In the genomic region with DNA sequence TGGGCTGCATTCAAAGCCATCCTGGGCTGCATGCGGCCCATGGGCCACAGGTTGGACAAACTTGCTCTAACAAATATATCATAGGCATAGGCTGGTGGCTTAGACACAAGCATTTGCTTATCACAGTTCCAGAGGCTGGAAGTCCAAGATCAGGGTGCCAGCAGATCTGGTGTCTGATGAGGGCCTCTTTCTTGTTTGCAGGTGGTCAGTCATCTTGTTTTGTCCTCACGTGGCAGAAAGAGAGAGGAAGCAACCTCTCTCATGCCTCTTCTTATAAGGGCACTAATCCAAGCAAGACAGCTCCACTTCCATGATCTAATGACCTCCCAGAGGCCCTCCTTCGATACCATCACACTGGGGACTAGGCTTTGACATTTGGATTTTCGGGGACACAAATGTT, we compare ENCODE assay signal across 17 cellular contexts.
DNase-seq lines count a peak whose midpoint lies in the region; ATAC-seq, FAIRE-seq and TF ChIP-seq lines count a peak whose summit lies in the region.
"Had no signal": no experiment of that assay in that cellular context is flagged by ENCODE, and none has a peak within 500 bp of the region (broad histone marks: within the 10 kb centered on the region; RNA-seq: fewer than 3 reads in every experiment).

No MANE protein-coding gene starts in this region.

- TF ChIP-seq CTCF in bronchial epithelial cell (IDR thresholded peaks at IDR 0.05; ENCODE audit: insufficient read depth, low read length, severe bottlenecking) (no peak), endodermal cell (conservative IDR thresholded peaks at IDR 0.05) (no peak), osteocyte (IDR thresholded peaks at IDR 0.05) (no peak), testis (IDR thresholded peaks at IDR 0.05) (no peak)

- intact Hi-C loops in testis (cut with DNase I; ENCODE audit: low total_unique reads): no loop called here

- no peak for ATAC-seq in activated CD8-positive, alpha-beta memory T cell treated with anti-CD3 and anti-CD28 coated beads, Interleukin-2, amount 10 ng/mL, durations not matched to agents 7 days and 5 days
- ATAC-seq: GM12878 had no signal

- H3K9me3 Mint-ChIP-seq in activated CD8-positive, alpha-beta memory T cell treated with anti-CD3 and anti-CD28 coated beads, Interleukin-2, amount 10 ng/mL, durations not matched to agents 7 days and 5 days (ENCODE audit: low read depth): peaks cover 8% of the 10 kb centered on the region
- H3K9me3 Mint-ChIP-seq in endodermal cell (peaks cover 21% of the 10 kb centered on the region), osteocyte (ENCODE audit: unreplicated experiment) (peaks cover 8% of the 10 kb centered on the region)

- CTCF ChIA-PET in activated CD8-positive, alpha-beta memory T cell treated with anti-CD3 and anti-CD28 coated beads, Interleukin-2, amount 10 ng/mL, durations not matched to agents 7 days and 5 days (lab: Charles Lee): interaction anchor here (0.8 kb wide), 1 partner anchor 11 kb away, joined by 4 read pairs; no protein-coding TSS in a partner anchor

- H3K27ac Mint-ChIP-seq in activated CD8-positive, alpha-beta memory T cell treated with anti-CD3 and anti-CD28 coated beads, Interleukin-2, amount 10 ng/mL, durations not matched to agents 7 days and 5 days: no peak overlapping the region
- H3K27ac Mint-ChIP-seq in endodermal cell: no peak overlapping the region
- no peak overlapping the region for H3K27ac Mint-ChIP-seq in osteocyte (ENCODE audit: unreplicated experiment)
- H3K27ac Mint-ChIP-seq: B cell; CD4-positive, alpha-beta T cell had no signal

- TF ChIP-seq POLR2A in testis (IDR thresholded peaks at IDR 0.05): no peak

- H3K27me3 ChIP-seq in bronchial epithelial cell (ENCODE audit: control insufficient read depth, insufficient read depth, low read length) (no peaks in the 10 kb centered on the region), endodermal cell (ENCODE audit: control insufficient read depth, insufficient read depth, low read length, poor library complexity, severe bottlenecking) (no peaks in the 10 kb centered on the region), testis (no peaks in the 10 kb centered on the region)

- no peaks in the 10 kb centered on the region for H3K36me3 Mint-ChIP-seq in activated CD8-positive, alpha-beta memory T cell treated with anti-CD3 and anti-CD28 coated beads, Interleukin-2, amount 10 ng/mL, durations not matched to agents 7 days and 5 days
- no peaks in the 10 kb centered on the region for H3K36me3 Mint-ChIP-seq in endodermal cell (ENCODE audit: low read depth)
- no peaks in the 10 kb centered on the region for H3K36me3 Mint-ChIP-seq in osteocyte (ENCODE audit: unreplicated experiment)

- FAIRE-seq in bronchial epithelial cell (lab: Jason Lieb, UNC): peak; percentile 75
- FAIRE-seq: A204.1, GM12878, GM18507 had no signal

- H3K36me3 ChIP-seq in bronchial epithelial cell (ENCODE audit: control insufficient read depth, insufficient read depth, low read length): no peaks in the 10 kb centered on the region
- H3K36me3 ChIP-seq in endodermal cell (ENCODE audit: control insufficient read depth, insufficient read depth, low read length): no peaks in the 10 kb centered on the region
- no peaks in the 10 kb centered on the region for H3K36me3 ChIP-seq in testis (ENCODE audit: low read depth, missing control alignments)

- WGBS in endodermal cell (ENCODE audit: insufficient coverage in 1 of 2, insufficient read length in 1 of 2), 2 experiments: 86 to 97% methylated on average over 4 of the region's 4 CpGs
- WGBS in testis, 2 donors: 90 to 93% methylated on average over 4 of the region's 4 CpGs

- no peak overlapping the region for H3K4me3 ChIP-seq in bronchial epithelial cell (ENCODE audit: low read depth, low read length)
- no peak overlapping the region for H3K4me3 ChIP-seq in endodermal cell (ENCODE audit: low read length)
- H3K4me3 ChIP-seq in testis: no peak overlapping the region
- H3K4me3 ChIP-seq: GM12878 had no signal

- H3K9me3 ChIP-seq in endodermal cell (ENCODE audit: control insufficient read depth, low read length) (peaks cover 11% of the 10 kb centered on the region), testis (no peaks in the 10 kb centered on the region)

- peaks cover 14% of the 10 kb centered on the region for H3K27me3 Mint-ChIP-seq in activated CD8-positive, alpha-beta memory T cell treated with anti-CD3 and anti-CD28 coated beads, Interleukin-2, amount 10 ng/mL, durations not matched to agents 7 days and 5 days
- H3K27me3 Mint-ChIP-seq in endodermal cell (ENCODE audit: insufficient read depth) (peaks cover 3% of the 10 kb centered on the region), osteocyte (ENCODE audit: unreplicated experiment) (peaks cover 39% of the 10 kb centered on the region)
- H3K27me3 Mint-ChIP-seq: CD4-positive, alpha-beta T cell had no signal

- H3K27ac ChIP-seq in endodermal cell (ENCODE audit: low read depth, low read length) (no peak overlapping the region), testis (no peak overlapping the region)
- H3K27ac ChIP-seq: HL-60 had no signal

- DNase-seq in activated CD8-positive, alpha-beta memory T cell treated with anti-CD3 and anti-CD28 coated beads, Interleukin-2, amount 10 ng/mL, durations not matched to agents 7 days and 5 days: peak; percentile 12
- DNase-seq in activated CD8-positive, alpha-beta memory T cell treated with anti-CD3 and anti-CD28 coated beads for 24 hours: no peak
- no peak for DNase-seq in bronchial epithelial cell (ENCODE audit: low read depth)
- peak; percentile 35 for DNase-seq in endodermal cell
- DNase-seq in osteocyte (ENCODE audit: extremely low spot score, unreplicated experiment): peak; percentile 46
- DNase-seq in testis: no peak
- no peak for DNase-seq in DMS114 treated with DMSO at 0.1 percent for 48 hours (lab: John Stamatoyannopoulos, UW; ENCODE audit: unreplicated experiment)
- DNase-seq: C1 segment of cervical spinal cord; Calu3; CD4-positive, alpha-beta T cell; DMS 273 treated with DMSO at 0.1 percent for 48 hours; DMS79 had no signal

- no peak overlapping the region for H3K9ac ChIP-seq in endodermal cell (ENCODE audit: extremely low read depth, low read length, poor library complexity, severe bottlenecking)

- no peak overlapping the region for H3K4me3 Mint-ChIP-seq in activated CD8-positive, alpha-beta memory T cell treated with anti-CD3 and anti-CD28 coated beads, Interleukin-2, amount 10 ng/mL, durations not matched to agents 7 days and 5 days
- no peak overlapping the region for H3K4me3 Mint-ChIP-seq in endodermal cell
- H3K4me3 Mint-ChIP-seq in osteocyte (ENCODE audit: unreplicated experiment): no peak overlapping the region
- H3K4me3 Mint-ChIP-seq: B cell; CD4-positive, alpha-beta T cell had no signal

- H3K4me1 ChIP-seq in endodermal cell (ENCODE audit: control insufficient read depth, insufficient read depth, low read length) (no peaks in the 10 kb centered on the region), testis (no peaks in the 10 kb centered on the region)

- no peaks in the 10 kb centered on the region for H3K4me1 Mint-ChIP-seq in activated CD8-positive, alpha-beta memory T cell treated with anti-CD3 and anti-CD28 coated beads, Interleukin-2, amount 10 ng/mL, durations not matched to agents 7 days and 5 days
- H3K4me1 Mint-ChIP-seq in endodermal cell: no peaks in the 10 kb centered on the region
- no peaks in the 10 kb centered on the region for H3K4me1 Mint-ChIP-seq in osteocyte (ENCODE audit: unreplicated experiment)

Comparison
In these comparisons a context has a peak if more than half of its experiments do, and no peak if none do; other contexts are left out.
1. DNase-seq: peak in activated CD8-positive, alpha-beta memory T cell treated with anti-CD3 and anti-CD28 coated beads, Interleukin-2, amount 10 ng/mL, durations not matched to agents 7 days and 5 days (single experiment), endodermal cell (single experiment) and osteocyte (single experiment); none in activated CD8-positive, alpha-beta memory T cell treated with anti-CD3 and anti-CD28 coated beads for 24 hours (single experiment), bronchial epithelial cell (single experiment), testis (single experiment) and DMS114 treated with DMSO at 0.1 percent for 48 hours (single experiment).